Comparison of ENCODE assay signal across 21 cellular contexts in genomic region chr14:53127832-53128231, GRCh38. TPM values are rescaled to one million over a fixed set of nuclear protein-coding genes. Genes with fewer than 3 reads are reported as not detected.
DNase-seq lines count a peak whose midpoint lies in the region; ATAC-seq and TF ChIP-seq lines count a peak whose summit lies in the region.
"Had no signal": no experiment of that assay in that cellular context is flagged by ENCODE, and none has a peak within 500 bp of the region (broad histone marks: within the 10 kb centered on the region; RNA-seq: fewer than 3 reads in every experiment).

No MANE protein-coding gene starts in this region.

- no peaks in the 10 kb centered on the region for H3K36me3 ChIP-seq in CD8-positive, alpha-beta T cell (ENCODE audit: insufficient read depth, low read length)

- peak overlapping the region; percentile 45 for H3K27ac Mint-ChIP-seq in activated CD4-positive, alpha-beta T cell treated with anti-CD3 and anti-CD28 coated beads for 36 hours
- H3K27ac Mint-ChIP-seq in CD8-positive, alpha-beta T cell, result peak overlapping the region; percentile 78
- H3K27ac Mint-ChIP-seq in activated CD8-positive, alpha-beta T cell treated with anti-CD3 and anti-CD28 coated beads for 36 hours, result peak overlapping the region; percentile 73
- H3K27ac Mint-ChIP-seq in naive thymus-derived CD8-positive, alpha-beta T cell, result peak overlapping the region in 9 of 10 donors; percentile 58 to 75 (median 68)
- H3K27ac Mint-ChIP-seq: endodermal cell, nephron progenitor cell, progenitor cell of endocrine pancreas, type B pancreatic cell had no signal

- H3K27me3 Mint-ChIP-seq in activated CD4-positive, alpha-beta T cell treated with anti-CD3 and anti-CD28 coated beads for 36 hours, result no peaks in the 10 kb centered on the region
- no peaks in the 10 kb centered on the region for H3K27me3 Mint-ChIP-seq in CD8-positive, alpha-beta T cell (ENCODE audit: low read depth)
- no peaks in the 10 kb centered on the region for H3K27me3 Mint-ChIP-seq in activated CD8-positive, alpha-beta T cell treated with anti-CD3 and anti-CD28 coated beads for 36 hours
- no peaks in the 10 kb centered on the region for H3K27me3 Mint-ChIP-seq in naive thymus-derived CD8-positive, alpha-beta T cell
- H3K27me3 Mint-ChIP-seq: progenitor cell of endocrine pancreas, type B pancreatic cell had no signal

- no peaks in the 10 kb centered on the region for H3K9me3 ChIP-seq in CD8-positive, alpha-beta T cell (ENCODE audit: low read length)
- H3K9me3 ChIP-seq: A549 had no signal

- peaks cover 15% of the 10 kb centered on the region for H3K4me1 ChIP-seq in CD8-positive, alpha-beta T cell (ENCODE audit: insufficient read depth, low read length)

- no peak overlapping the region for H3K4me3 Mint-ChIP-seq in activated CD4-positive, alpha-beta T cell treated with anti-CD3 and anti-CD28 coated beads for 36 hours
- peak overlapping the region; percentile 47 for H3K4me3 Mint-ChIP-seq in CD8-positive, alpha-beta T cell
- H3K4me3 Mint-ChIP-seq in activated CD8-positive, alpha-beta T cell treated with anti-CD3 and anti-CD28 coated beads for 36 hours, result no peak overlapping the region
- peak overlapping the region in 9 of 10 donors; percentile 4 to 81 (median 64) for H3K4me3 Mint-ChIP-seq in naive thymus-derived CD8-positive, alpha-beta T cell
- H3K4me3 Mint-ChIP-seq: endodermal cell, nephron progenitor cell, type B pancreatic cell had no signal

- H3K4me3 ChIP-seq in CD8-positive, alpha-beta T cell (ENCODE audit: low read depth, low read length), result no peak overlapping the region
- H3K4me3 ChIP-seq: A549 had no signal

- H3K36me3 Mint-ChIP-seq in activated CD4-positive, alpha-beta T cell treated with anti-CD3 and anti-CD28 coated beads for 36 hours (ENCODE audit: low read depth), result peaks cover 7% of the 10 kb centered on the region
- H3K36me3 Mint-ChIP-seq in CD8-positive, alpha-beta T cell, result no peaks in the 10 kb centered on the region
- peaks cover 13% of the 10 kb centered on the region for H3K36me3 Mint-ChIP-seq in activated CD8-positive, alpha-beta T cell treated with anti-CD3 and anti-CD28 coated beads for 36 hours (ENCODE audit: low read depth)
- no peaks in the 10 kb centered on the region for H3K36me3 Mint-ChIP-seq in naive thymus-derived CD8-positive, alpha-beta T cell
- H3K36me3 Mint-ChIP-seq: type B pancreatic cell had no signal

- no peak for DNase-seq in activated CD4-positive, alpha-beta T cell treated with anti-CD3 and anti-CD28 coated beads for 36 hours
- DNase-seq in activated CD4-positive, alpha-beta T cell treated with anti-CD3 and anti-CD28 coated beads, Interleukin-2, amount 50 U/mL, for 48 hours, result no peak
- DNase-seq in CD8-positive, alpha-beta T cell, result no peak
- no peak for DNase-seq in activated CD8-positive, alpha-beta T cell treated with anti-CD3 and anti-CD28 coated beads for 36 hours
- DNase-seq in naive thymus-derived CD8-positive, alpha-beta T cell, result no peak
- no peak for DNase-seq in stimulated activated naive CD4-positive, alpha-beta T cell (lab: John Stamatoyannopoulos, UW)
- no peak for DNase-seq in activated effector memory CD4-positive, alpha-beta T cell treated with Interleukin-2 at 50 U/mL for 16 hours
- no peak for DNase-seq in NCI-H2029 (lab: John Stamatoyannopoulos, UW)
- DNase-seq: activated CD8-positive, alpha-beta memory T cell treated with anti-CD3 and anti-CD28 coated beads, Interleukin-2, amount 50 U/mL, for 48 hours; COR-L47; endodermal cell; islet precursor cell; mammary epithelial cell; NCI-H1694; NCI-H345; nephron progenitor cell; RPMI8226 had no signal

- CTCF ChIA-PET in activated CD4-positive, alpha-beta T cell treated with anti-CD3 and anti-CD28 coated beads for 36 hours (lab: Charles Lee), result interaction anchor here (0.7 to 0.8 kb wide), 2 partner anchors 16 to 18 kb away, joined by 3 to 5 read pairs; no protein-coding TSS in a partner anchor
- CTCF ChIA-PET in CD8-positive, alpha-beta T cell (lab: Charles Lee), result no interaction called here
- CTCF ChIA-PET in activated CD8-positive, alpha-beta T cell treated with anti-CD3 and anti-CD28 coated beads for 36 hours (lab: Charles Lee), result interaction anchor here (1.0 to 1.3 kb wide), 3 partner anchors 15 to 18 kb away, joined by 3 to 4 read pairs (median 4); no protein-coding TSS in a partner anchor

- H3K9me3 Mint-ChIP-seq in activated CD4-positive, alpha-beta T cell treated with anti-CD3 and anti-CD28 coated beads for 36 hours (ENCODE audit: low read depth), result peaks cover 4% of the 10 kb centered on the region
- no peaks in the 10 kb centered on the region for H3K9me3 Mint-ChIP-seq in CD8-positive, alpha-beta T cell
- H3K9me3 Mint-ChIP-seq in activated CD8-positive, alpha-beta T cell treated with anti-CD3 and anti-CD28 coated beads for 36 hours, result peaks cover 5% of the 10 kb centered on the region
- H3K9me3 Mint-ChIP-seq in naive thymus-derived CD8-positive, alpha-beta T cell, result no peaks in the 10 kb centered on the region
- H3K9me3 Mint-ChIP-seq: endodermal cell, type B pancreatic cell had no signal

- peaks cover 12% of the 10 kb centered on the region for H3K4me1 Mint-ChIP-seq in activated CD4-positive, alpha-beta T cell treated with anti-CD3 and anti-CD28 coated beads for 36 hours
- peaks cover 31% of the 10 kb centered on the region for H3K4me1 Mint-ChIP-seq in CD8-positive, alpha-beta T cell (ENCODE audit: low read depth)
- H3K4me1 Mint-ChIP-seq in activated CD8-positive, alpha-beta T cell treated with anti-CD3 and anti-CD28 coated beads for 36 hours (ENCODE audit: low read depth), result peaks cover 39% of the 10 kb centered on the region
- peaks cover 8 to 25% (median 15%) of the 10 kb centered on the region in 4 donors for H3K4me1 Mint-ChIP-seq in naive thymus-derived CD8-positive, alpha-beta T cell
- H3K4me1 Mint-ChIP-seq: endodermal cell had no signal

- H3K27ac ChIP-seq in CD8-positive, alpha-beta T cell (ENCODE audit: low read depth, low read length), result no peak overlapping the region
- H3K27ac ChIP-seq: A549, VCaP had no signal

- POLR2A ChIA-PET in activated CD4-positive, alpha-beta T cell treated with anti-CD3 and anti-CD28 coated beads for 36 hours (lab: Charles Lee), result no interaction called here
- POLR2A ChIA-PET in CD8-positive, alpha-beta T cell (lab: Charles Lee), result interaction anchor here (1.4 to 1.8 kb wide), 3 partner anchors 22 to 24 kb away, joined by 3 to 9 read pairs (median 4); partner anchors contain the start of gene DDHD1
- POLR2A ChIA-PET in activated CD8-positive, alpha-beta T cell treated with anti-CD3 and anti-CD28 coated beads for 36 hours (lab: Charles Lee), result interaction anchor here (0.5 to 1.6 kb wide), 3 partner anchors 25 to 480 kb away, joined by 3 to 8 read pairs (median 3); no protein-coding TSS in a partner anchor
- POLR2A ChIA-PET in naive thymus-derived CD8-positive, alpha-beta T cell (lab: Charles Lee), result no interaction called here

- intact Hi-C loops in activated CD4-positive, alpha-beta T cell treated with anti-CD3 and anti-CD28 coated beads for 36 hours (cut with DNase I, micrococcal nuclease), result loop anchor here in 1 of 2 experiments (1.0 kb wide), 1 partner anchor 19 kb away; no protein-coding TSS in a partner anchor
- intact Hi-C loops in CD8-positive, alpha-beta T cell (cut with DNase I, micrococcal nuclease), result no loop called here
- intact Hi-C loops in activated CD8-positive, alpha-beta T cell treated with anti-CD3 and anti-CD28 coated beads for 36 hours (cut with micrococcal nuclease), result no loop called here

- ATAC-seq in activated CD4-positive, alpha-beta T cell treated with anti-CD3 and anti-CD28 coated beads for 36 hours, result peak; percentile 44
- peak; percentile 52 for ATAC-seq in CD8-positive, alpha-beta T cell
- peak; percentile 55 for ATAC-seq in activated CD8-positive, alpha-beta T cell treated with anti-CD3 and anti-CD28 coated beads for 36 hours
- ATAC-seq in naive thymus-derived CD8-positive, alpha-beta T cell, result no peak
- ATAC-seq: A549 had no signal

- TF ChIP-seq CTCF in CD8-positive, alpha-beta T cell (IDR thresholded peaks at IDR 0.05), result no peak
- no peak for TF ChIP-seq CTCF in activated CD8-positive, alpha-beta T cell treated with anti-CD3 and anti-CD28 coated beads for 36 hours (IDR thresholded peaks at IDR 0.05)

- no peaks in the 10 kb centered on the region for H3K27me3 ChIP-seq in CD8-positive, alpha-beta T cell (ENCODE audit: insufficient read depth, low read length)

RNA-seq across cellular contexts. Expression of gene DDHD1, which starts 25.3 kb away (rescaled TPM):
- total RNA-seq in activated CD4-positive, alpha-beta T cell treated with anti-CD3 and anti-CD28 coated beads for 36 hours, result 10 to 100 TPM; 34.7 to 36.2 TPM
- total RNA-seq in CD8-positive, alpha-beta T cell, result 10 to 100 TPM; 40.1 to 44.3 TPM
- total RNA-seq in activated CD8-positive, alpha-beta T cell treated with anti-CD3 and anti-CD28 coated beads for 36 hours, result 10 to 100 TPM; 35.5 to 41.5 TPM
- 10 to 100 TPM; 50.9 to 53.1 TPM for total RNA-seq in naive thymus-derived CD8-positive, alpha-beta T cell
- 1 to 10 TPM; 4.3 to 6.4 (median 5.7) TPM for polyA plus RNA-seq in naive thymus-derived CD8-positive, alpha-beta T cell

Comparison
In these comparisons a context has a peak if more than half of its experiments do, and no peak if none do; other contexts are left out.
1. ATAC-seq: peak in activated CD4-positive, alpha-beta T cell treated with anti-CD3 and anti-CD28 coated beads for 36 hours (single experiment), CD8-positive, alpha-beta T cell (single experiment) and activated CD8-positive, alpha-beta T cell treated with anti-CD3 and anti-CD28 coated beads for 36 hours (single experiment); none in naive thymus-derived CD8-positive, alpha-beta T cell (0 of 2).
2. H3K4me3 Mint-ChIP-seq: peak in CD8-positive, alpha-beta T cell (single experiment) and naive thymus-derived CD8-positive, alpha-beta T cell (9 of 10); none in activated CD4-positive, alpha-beta T cell treated with anti-CD3 and anti-CD28 coated beads for 36 hours (single experiment) and activated CD8-positive, alpha-beta T cell treated with anti-CD3 and anti-CD28 coated beads for 36 hours (single experiment).
3. POLR2A ChIA-PET loops: an anchor here in CD8-positive, alpha-beta T cell (1.4 to 1.8 kb wide) and activated CD8-positive, alpha-beta T cell treated with anti-CD3 and anti-CD28 coated beads for 36 hours (0.5 to 1.6 kb wide); none called in activated CD4-positive, alpha-beta T cell treated with anti-CD3 and anti-CD28 coated beads for 36 hours and naive thymus-derived CD8-positive, alpha-beta T cell.
4. Peak in every context shown above with its lines, with median percentiles within 50 percentile points of each other: H3K27ac Mint-ChIP-seq.